ENCODE assay signal across 3 cellular contexts in genomic region chr4:48133668-48134444, GRCh38.
TF ChIP-seq lines count a peak whose summit lies in the region.

Gene TXK, minus strand, starts transcription at chr4:48134250. Its CDS starts 80 bp downstream, at chr4:48134170.

TF ChIP-seq in SK-N-SH, 30 proteins besides CTCF, POLR2A, EP300 and RAD21:
- TF ChIP-seq USF1 (IDR thresholded peaks at IDR 0.05; ENCODE audit: borderline replicate concordance, low read depth) = no peak
- TF ChIP-seq FOXJ3 (CRISPR knock-in tag; IDR thresholded peaks at IDR 0.05) = no peak
- TF ChIP-seq NRF1 (IDR thresholded peaks at IDR 0.05; ENCODE audit: low read depth, low read length) = no peak
- peak; percentile 33; the same call in 1 of the 2 replicates for TF ChIP-seq NFIC (IDR thresholded peaks at IDR 0.05; ENCODE audit: borderline replicate concordance)
- TF ChIP-seq USF2 (IDR thresholded peaks at IDR 0.05; ENCODE audit: borderline replicate concordance, low read depth, low read length) = no peak
- TF ChIP-seq EZH2phosphoT487 (IDR thresholded peaks at IDR 0.05; ENCODE audit: borderline replicate concordance, low read depth) = no peak

TF ChIP-seq in SK-N-SH treated with all-trans-retinoic acid at 6 μM for 48 hours, 23 proteins besides CTCF, POLR2A, EP300 and RAD21 (continued from another document):
- TF ChIP-seq TSHZ2 (CRISPR knock-in tag; IDR thresholded peaks at IDR 0.05) (no peak), OSR1 (CRISPR knock-in tag; IDR thresholded peaks at IDR 0.05) (no peak), SNAI2 (CRISPR knock-in tag; IDR thresholded peaks at IDR 0.05) (no peak), RARB (CRISPR knock-in tag; IDR thresholded peaks at IDR 0.05) (no peak), CSRNP3 (CRISPR knock-in tag; IDR thresholded peaks at IDR 0.05) (no peak), TCF4 (CRISPR knock-in tag; IDR thresholded peaks at IDR 0.05; ENCODE audit: borderline replicate concordance) (no peak), ESRRG (CRISPR knock-in tag; IDR thresholded peaks at IDR 0.05) (no peak), ZFP3 (CRISPR knock-in tag; IDR thresholded peaks at IDR 0.05) (no peak), GLIS3 (CRISPR knock-in tag; IDR thresholded peaks at IDR 0.05) (no peak), PPARA (CRISPR knock-in tag; IDR thresholded peaks at IDR 0.05; ENCODE audit: borderline replicate concordance) (no peak), ISL1 (CRISPR knock-in tag; IDR thresholded peaks at IDR 0.05) (no peak), ARNTL (CRISPR knock-in tag; IDR thresholded peaks at IDR 0.05; ENCODE audit: borderline replicate concordance, low read depth) (no peak), PATZ1 (CRISPR knock-in tag; IDR thresholded peaks at IDR 0.05; ENCODE audit: borderline replicate concordance) (no peak)

TF ChIP-seq in K562, 482 proteins besides CTCF, POLR2A, EP300 and RAD21 (continued from another document):
- TF ChIP-seq ZBTB7A (IDR thresholded peaks at IDR 0.05; ENCODE audit: borderline replicate concordance, control insufficient read depth, low read depth, low read length) = no peak
